In the genomic region with DNA sequence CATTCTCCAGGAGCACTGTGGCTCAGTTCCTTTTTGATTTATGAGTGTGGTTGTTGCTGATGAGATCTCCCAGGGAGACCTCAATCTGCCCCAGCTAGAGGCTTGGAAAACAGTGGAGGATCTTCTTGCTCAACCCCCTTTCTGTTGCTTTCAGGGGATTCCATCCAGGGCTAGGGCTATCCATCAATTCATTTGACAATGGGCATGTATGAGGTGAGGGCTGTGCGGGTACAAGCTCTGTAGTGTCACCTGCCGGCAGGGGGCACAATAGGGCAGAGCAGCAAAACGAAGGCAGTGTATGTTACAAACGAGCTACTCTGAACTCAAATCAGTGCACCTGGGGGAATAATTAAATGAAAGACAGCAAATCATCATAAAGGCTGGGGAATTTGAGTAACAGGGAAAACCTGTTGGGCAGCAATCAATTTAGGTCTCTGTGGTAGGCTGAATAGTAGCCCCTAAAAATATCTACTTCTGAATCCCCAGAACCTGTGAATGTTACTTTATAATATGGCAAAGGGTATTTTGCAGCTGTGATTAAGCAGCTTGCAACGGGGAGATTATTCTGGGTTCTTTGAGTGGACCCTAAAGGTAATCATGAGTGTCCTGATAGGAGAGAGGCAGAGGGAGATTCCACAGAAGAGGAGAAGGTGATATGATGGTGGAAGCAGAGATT, we compare ENCODE assay signal across 8 cellular contexts.
DNase-seq lines count a peak whose midpoint lies in the region; ATAC-seq, FAIRE-seq and TF ChIP-seq lines count a peak whose summit lies in the region.

No MANE protein-coding gene starts in this region.

- no peaks in the 10 kb centered on the region for H3K36me3 ChIP-seq in colonic mucosa

- no peak for FAIRE-seq in D721Med (lab: Jason Lieb, UNC)

- peak; percentile 90 for TF ChIP-seq CTCF in D721Med (IDR thresholded peaks at IDR 0.05; ENCODE audit: insufficient read depth, missing control alignments)
- TF ChIP-seq CTCF in colonic mucosa (IDR thresholded peaks at IDR 0.05) = peak; percentile 78

- H3K27me3 Mint-ChIP-seq in activated CD4-positive, alpha-beta T cell treated with anti-CD3 and anti-CD28 coated beads for 36 hours = no peaks in the 10 kb centered on the region

- no peaks in the 10 kb centered on the region for H3K4me1 ChIP-seq in colonic mucosa

- H3K27ac Mint-ChIP-seq in activated CD4-positive, alpha-beta T cell treated with anti-CD3 and anti-CD28 coated beads for 36 hours = no peak overlapping the region

- H3K4me3 ChIP-seq in colonic mucosa = no peak overlapping the region

- intact Hi-C loops in activated CD4-positive, alpha-beta T cell treated with anti-CD3 and anti-CD28 coated beads for 36 hours (cut with DNase I, micrococcal nuclease) = loop anchor here (1.0 to 2.0 kb wide), 4 partner anchors 129 to 759 kb away; no protein-coding TSS in a partner anchor
- intact Hi-C loops in colonic mucosa (cut with DNase I) = loop anchor here (2.0 kb wide), 1 partner anchor 759 kb away; no protein-coding TSS in a partner anchor

- no peak overlapping the region for H3K9ac ChIP-seq in colonic mucosa (ENCODE audit: low read depth in 2 of 2, low read length in 2 of 2)

- CTCF ChIA-PET in activated CD4-positive, alpha-beta T cell treated with anti-CD3 and anti-CD28 coated beads for 36 hours (lab: Charles Lee) = interaction anchor here (0.6 to 4.9 kb wide), 60 partner anchors 10 to 999 kb away, joined by 3 to 53 read pairs (median 4); no protein-coding TSS in a partner anchor

- POLR2A ChIA-PET in activated CD4-positive, alpha-beta T cell treated with anti-CD3 and anti-CD28 coated beads for 36 hours (lab: Charles Lee) = interaction anchor here (0.6 kb wide), 1 partner anchor 36 kb away, joined by 4 read pairs; no protein-coding TSS in a partner anchor

- H3K27me3 ChIP-seq in colonic mucosa = no peaks in the 10 kb centered on the region

- peak; percentile 65 for ATAC-seq in HG02642 (IDR thresholded peaks at IDR 0.05; ENCODE audit: poor library complexity, unreplicated experiment)
- ATAC-seq in activated CD4-positive, alpha-beta T cell treated with anti-CD3 and anti-CD28 coated beads for 36 hours = peak; percentile 91

- H3K36me3 Mint-ChIP-seq in activated CD4-positive, alpha-beta T cell treated with anti-CD3 and anti-CD28 coated beads for 36 hours (ENCODE audit: low read depth) = no peaks in the 10 kb centered on the region

- DNase-seq in D721Med (ENCODE audit: insufficient read length, low spot score) = no peak
- DNase-seq in NCI-H2196 treated with DMSO at 0.1 percent for 48 hours (lab: John Stamatoyannopoulos, UW; ENCODE audit: unreplicated experiment) = peak; percentile 15
- DNase-seq in activated CD4-positive, alpha-beta T cell treated with anti-CD3 and anti-CD28 coated beads for 36 hours = peak; percentile 88
- peak; percentile 80 for DNase-seq in colonic mucosa
- DNase-seq in medulla oblongata (ENCODE audit: extremely low spot score) = peak; percentile 68
- DNase-seq in stimulated activated CD8-positive, alpha-beta memory T cell treated with anti-CD3 and anti-CD28 coated beads, Interleukin-15, amount 100 ng/mL, for 24 hours (ENCODE audit: low read depth) = peak; percentile 40
- DNase-seq in amniotic stem cell (lab: John Stamatoyannopoulos, UW) = no peak

- no peaks in the 10 kb centered on the region for H3K4me1 Mint-ChIP-seq in activated CD4-positive, alpha-beta T cell treated with anti-CD3 and anti-CD28 coated beads for 36 hours

- no peak overlapping the region for H3K4me3 Mint-ChIP-seq in activated CD4-positive, alpha-beta T cell treated with anti-CD3 and anti-CD28 coated beads for 36 hours

- no peak overlapping the region for H3K27ac ChIP-seq in colonic mucosa

- no peaks in the 10 kb centered on the region for H3K9me3 Mint-ChIP-seq in activated CD4-positive, alpha-beta T cell treated with anti-CD3 and anti-CD28 coated beads for 36 hours (ENCODE audit: low read depth)

- H3K9me3 ChIP-seq in colonic mucosa = no peaks in the 10 kb centered on the region

Comparison
In these comparisons a context has a peak if more than half of its experiments do, and no peak if none do; other contexts are left out.
1. DNase-seq: peak in NCI-H2196 treated with DMSO at 0.1 percent for 48 hours (single experiment), activated CD4-positive, alpha-beta T cell treated with anti-CD3 and anti-CD28 coated beads for 36 hours (single experiment), colonic mucosa (single experiment), medulla oblongata (single experiment) and stimulated activated CD8-positive, alpha-beta memory T cell treated with anti-CD3 and anti-CD28 coated beads, Interleukin-15, amount 100 ng/mL, for 24 hours (single experiment); none in D721Med (single experiment) and amniotic stem cell (single experiment).